12 cellular contexts compared by ENCODE assay signal in the genomic region with DNA sequence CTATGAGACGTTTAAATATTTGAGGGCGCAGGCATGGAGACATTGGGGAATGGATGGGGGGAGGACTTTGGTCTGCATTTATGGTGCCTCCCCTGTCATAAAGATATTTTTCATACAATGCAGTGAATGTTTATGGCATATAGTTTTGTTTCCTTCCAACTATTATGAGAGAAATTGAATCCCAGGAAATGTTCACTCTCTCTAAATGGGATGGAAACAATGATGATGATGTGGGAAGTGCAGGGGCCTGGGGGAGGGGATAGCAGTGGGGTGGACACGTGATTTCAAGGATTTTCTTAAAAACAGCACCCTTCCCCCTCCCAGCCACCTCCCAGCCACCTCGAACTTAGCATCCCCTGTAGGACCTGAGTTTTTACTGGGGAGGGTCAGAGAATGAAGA.
"Had no signal": no experiment of that assay in that cellular context is flagged by ENCODE, and none has a peak within 500 bp of the region (broad histone marks: within the 10 kb centered on the region; RNA-seq: fewer than 3 reads in every experiment).

No MANE protein-coding gene starts in this region.

- H3K27me3 ChIP-seq: SJSA1 had no signal

- H3K9me3 ChIP-seq: neutrophil, SJSA1 had no signal

- DNase-seq: activated CD4-positive, alpha-beta T cell treated with anti-CD3 and anti-CD28 coated beads for 1 hour; activated CD4-positive, alpha-beta T cell treated with anti-CD3 and anti-CD28 coated beads, Interleukin-2, amount 50 U/mL, for 48 hours; activated CD8-positive, alpha-beta memory T cell treated with anti-CD3 and anti-CD28 coated beads, Interleukin-2, amount 10 ng/mL, durations not matched to agents 7 days and 5 days; activated gamma-delta T cell; activated naive CD8-positive, alpha-beta T cell treated with anti-CD3 and anti-CD28 coated beads, Interleukin-2, amount 10 ng/mL, durations not matched to agents 7 days and 5 days; activated T-cell treated with anti-CD3 and anti-CD28 coated beads, Interleukin-2, amount 50 U/mL, for 24 hours; anterior cingulate cortex; effector CD4-positive, alpha-beta T cell; SW 1271 had no signal

- H3K36me3 ChIP-seq: neutrophil had no signal

- ATAC-seq: activated CD8-positive, alpha-beta memory T cell treated with anti-CD3 and anti-CD28 coated beads, Interleukin-2, amount 10 ng/mL, durations not matched to agents 7 days and 5 days had no signal

- H3K4me3 ChIP-seq: SJSA1, skin epidermis had no signal

- H3K27ac ChIP-seq: neutrophil, SJSA1 had no signal
